15 cellular contexts compared by ENCODE assay signal in the genomic region with DNA sequence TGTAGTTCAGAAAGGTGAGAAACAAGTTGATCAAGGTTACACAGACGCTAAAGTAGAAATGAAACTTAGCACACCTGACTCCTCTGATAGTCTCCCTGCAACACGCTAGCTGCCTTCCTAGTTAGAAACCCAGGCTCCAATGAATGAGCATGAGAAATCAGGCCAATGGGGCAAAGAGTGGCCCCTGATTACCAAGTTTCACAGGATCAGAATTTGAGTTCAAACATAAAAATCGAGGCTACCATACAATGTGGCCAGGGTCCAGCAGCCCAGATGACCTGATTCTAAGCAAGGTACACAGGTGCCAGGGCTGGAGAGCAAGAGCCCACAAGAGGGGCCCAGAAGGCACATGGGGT. TPM values are rescaled to one million over a fixed set of nuclear protein-coding genes. Genes with fewer than 3 reads are reported as not detected.
A peak's percentile ranks its signal among the peaks of the same experiment; 100 is the strongest.
DNase-seq lines count a peak whose midpoint lies in the region; ATAC-seq and TF ChIP-seq lines count a peak whose summit lies in the region.
"Had no signal": no experiment of that assay in that cellular context is flagged by ENCODE, and none has a peak within 500 bp of the region (broad histone marks: within the 10 kb centered on the region; RNA-seq: fewer than 3 reads in every experiment).

No MANE protein-coding gene starts in this region.

- H4K20me1 ChIP-seq in GM23248 (ENCODE audit: insufficient read depth) (no peaks in the 10 kb centered on the region), Karpas-422 (ENCODE audit: insufficient read depth, low read depth, low read length) (no peaks in the 10 kb centered on the region)

- no peak overlapping the region for H2BK15ac ChIP-seq in neuronal stem cell (ENCODE audit: low read length)

- intact Hi-C loops in Calu3 (cut with micrococcal nuclease; ENCODE audit: unreplicated experiment), result no loop called here

- no peak overlapping the region for H3K23ac ChIP-seq in neuronal stem cell (ENCODE audit: low read depth, low read length, poor library complexity)

- H3K4ac ChIP-seq in neuronal stem cell (ENCODE audit: low read length), result no peak overlapping the region

- no peaks in the 10 kb centered on the region for H3K36me3 ChIP-seq in GM23248 (ENCODE audit: low read depth)
- H3K36me3 ChIP-seq in brain microvascular endothelial cell (replicated peaks), result no peaks in the 10 kb centered on the region
- H3K36me3 ChIP-seq in neuronal stem cell (replicated peaks in 1 of 2; ENCODE audit: control insufficient read depth in 2 of 2, insufficient read depth in 2 of 2, low read length in 2 of 2), result no peaks in the 10 kb centered on the region
- no peaks in the 10 kb centered on the region for H3K36me3 ChIP-seq in Karpas-422 (ENCODE audit: insufficient read depth, low read length)
- H3K36me3 ChIP-seq: gastrocnemius medialis had no signal

- TF ChIP-seq CTCF in Calu3 (IDR thresholded peaks at IDR 0.05; ENCODE audit: unreplicated experiment), result no peak
- TF ChIP-seq CTCF in brain microvascular endothelial cell (IDR thresholded peaks at IDR 0.05; ENCODE audit: low read depth, low read length, missing control alignments), result no peak

- H3K4me2 ChIP-seq in GM23248 (ENCODE audit: unreplicated experiment) (no peak overlapping the region), neuronal stem cell (ENCODE audit: insufficient read depth, low read length, poor library complexity, severe bottlenecking) (no peak overlapping the region), Karpas-422 (ENCODE audit: low read depth, low read length, poor library complexity, severe bottlenecking) (no peak overlapping the region)

- 100% methylated on average over 3 of the region's 3 CpGs for WGBS in GM23248 (ENCODE audit: low coverage in 1 of 2, low lambda C conversion rate in 2 of 2, missing lambda C conversion rate in 2 of 2), 2 experiments
- no CpG with 5 or more reads among the region's 3 CpGs for WGBS in neuronal stem cell (ENCODE audit: extremely low coverage in 2 of 2, insufficient read length in 2 of 2, insufficient replicate concordance in 1 of 2), 2 donors

- peaks cover 59% of the 10 kb centered on the region for H3K4me1 Mint-ChIP-seq in Calu3 (ENCODE audit: low read depth, unreplicated experiment)

- H3K9me3 ChIP-seq in GM23248 (ENCODE audit: low read depth) (no peaks in the 10 kb centered on the region), neuronal stem cell (replicated peaks in 1 of 2; ENCODE audit: control insufficient read depth in 2 of 2, insufficient read depth in 1 of 2, low read depth in 1 of 2, low read length in 2 of 2) (no peaks in the 10 kb centered on the region), Karpas-422 (ENCODE audit: low read length) (no peaks in the 10 kb centered on the region)
- H3K9me3 ChIP-seq: gastrocnemius medialis had no signal

- CTCF ChIA-PET in Calu3 (lab: Charles Lee), result interaction anchor here (1.4 kb wide), 1 partner anchor 27 kb away, joined by 7 read pairs; no protein-coding TSS in a partner anchor

- H3F3A ChIP-seq in GM23248 (ENCODE audit: insufficient read depth), result peaks cover 21% of the 10 kb centered on the region

- H3K36me3 Mint-ChIP-seq in Calu3 (ENCODE audit: insufficient read depth, unreplicated experiment), result peaks cover 6% of the 10 kb centered on the region

- no peak overlapping the region for H3K14ac ChIP-seq in neuronal stem cell (ENCODE audit: low read length)

- H3K79me2 ChIP-seq in GM23248 (ENCODE audit: insufficient read depth), result no peaks in the 10 kb centered on the region
- no peaks in the 10 kb centered on the region for H3K79me2 ChIP-seq in Karpas-422 (ENCODE audit: low read length)
- H3K79me2 ChIP-seq: parathyroid adenoma had no signal

- H4K91ac ChIP-seq in neuronal stem cell (ENCODE audit: low read depth, low read length, poor library complexity), result no peak overlapping the region

- no peaks in the 10 kb centered on the region for H3K27me3 ChIP-seq in GM23248 (replicated peaks; ENCODE audit: insufficient read depth)
- H3K27me3 ChIP-seq in brain microvascular endothelial cell (replicated peaks), result no peaks in the 10 kb centered on the region
- H3K27me3 ChIP-seq in neuronal stem cell (ENCODE audit: control insufficient read depth in 3 of 3, insufficient read depth in 3 of 3, low read depth in 1 of 3, low read length in 3 of 3), result no peaks in the 10 kb centered on the region
- no peaks in the 10 kb centered on the region for H3K27me3 ChIP-seq in Karpas-422 (ENCODE audit: low read length)
- H3K27me3 ChIP-seq: gastrocnemius medialis had no signal

- ATAC-seq in GM21723 (IDR thresholded peaks at IDR 0.05; ENCODE audit: unreplicated experiment) (no peak), HG03442 (IDR thresholded peaks at IDR 0.05; ENCODE audit: unreplicated experiment) (no peak)

- no peak overlapping the region for H2AK5ac ChIP-seq in neuronal stem cell (ENCODE audit: low read depth, low read length)

- H3K4me3 Mint-ChIP-seq in Calu3 (ENCODE audit: low read depth, unreplicated experiment), result no peak overlapping the region

- in situ Hi-C loops in GM23248 (cut with MboI), result no loop called here
- in situ Hi-C loops in brain microvascular endothelial cell (cut with HindIII; ENCODE audit: low pct_ligation_motif_present, low sequenced_read_pairs), result no loop called here

- H3K18ac ChIP-seq in neuronal stem cell (ENCODE audit: low read length), result no peak overlapping the region

- no TSS peak for BruUV-seq in Calu3 (replicated peaks; lab: Mats Ljungman, UMichigan)

- no peak overlapping the region for H2BK120ac ChIP-seq in neuronal stem cell (ENCODE audit: low read depth, low read length)

- no peaks in the 10 kb centered on the region for H3K9me2 ChIP-seq in GM23248 (ENCODE audit: insufficient read depth)
- H3K9me2 ChIP-seq in Karpas-422 (replicated peaks; ENCODE audit: insufficient read depth, low read length), result no peaks in the 10 kb centered on the region

- no peak overlapping the region for H3K4me3 ChIP-seq in GM23248
- H3K4me3 ChIP-seq in brain microvascular endothelial cell (ENCODE audit: low read depth, low read length), result no peak overlapping the region
- H3K4me3 ChIP-seq in neuronal stem cell (ENCODE audit: low read length in 2 of 2), result no peak overlapping the region
- H3K4me3 ChIP-seq in Karpas-422 (ENCODE audit: low read length), result no peak overlapping the region
- H3K4me3 ChIP-seq: gastrocnemius medialis had no signal

- H3K79me1 ChIP-seq in neuronal stem cell (ENCODE audit: low read depth, low read length), result no peaks in the 10 kb centered on the region

- H3K9ac ChIP-seq in GM23248 (no peak overlapping the region), neuronal stem cell (ENCODE audit: low read depth, low read length, poor library complexity) (peak overlapping the region; percentile 2), Karpas-422 (ENCODE audit: low read length) (no peak overlapping the region)
- H3K9ac ChIP-seq: parathyroid adenoma had no signal

- H3K4me1 ChIP-seq in GM23248 (ENCODE audit: insufficient read depth) (peaks cover 38% of the 10 kb centered on the region), neuronal stem cell (ENCODE audit: control insufficient read depth in 2 of 2, insufficient read depth in 1 of 2, low read depth in 1 of 2, low read length in 2 of 2) (no peaks in the 10 kb centered on the region), Karpas-422 (ENCODE audit: low read length) (peaks cover 4% of the 10 kb centered on the region)
- H3K4me1 ChIP-seq: parathyroid adenoma had no signal

- H3K9me3 Mint-ChIP-seq in Calu3 (ENCODE audit: low read depth, unreplicated experiment), result no peaks in the 10 kb centered on the region
- H3K9me3 Mint-ChIP-seq: activated naive CD4-positive, alpha-beta T cell treated with anti-CD3 and anti-CD28 coated beads, Interleukin-2, amount 50 U/mL, for 72 hours had no signal

- peak overlapping the region; percentile 27; the same call in 1 of the 2 replicates for H3K27ac ChIP-seq in GM23248
- H3K27ac ChIP-seq in brain microvascular endothelial cell, result peak overlapping the region; percentile 98
- H3K27ac ChIP-seq in neuronal stem cell (replicated peaks; ENCODE audit: low read length), result no peak overlapping the region
- no peak overlapping the region for H3K27ac ChIP-seq in Karpas-422 (ENCODE audit: low read length)
- H3K27ac ChIP-seq: parathyroid adenoma had no signal

- no peak overlapping the region for H2BK5ac ChIP-seq in neuronal stem cell (ENCODE audit: low read length)

- DNase-seq in Calu3 (no peak), GM23248 (no peak), brain microvascular endothelial cell (no peak), neuronal stem cell (ENCODE audit: low spot score) (no peak), HK-2 (ENCODE audit: unreplicated experiment) (no peak), Karpas-422 (no peak)
- DNase-seq: activated CD4-positive, alpha-beta T cell treated with anti-CD3 and anti-CD28 coated beads, Interleukin-2, amount 50 U/mL, for 48 hours; gastrocnemius medialis; left ventricle myocardium superior; NCI-H2029 treated with DMSO at 0.1 percent for 48 hours; stimulated activated CD4-positive, alpha-beta T cell treated with anti-CD3 and anti-CD28 coated beads, Interleukin-4, amount 100 ng/mL, for 4 hours had no signal

- H4K8ac ChIP-seq in neuronal stem cell (ENCODE audit: low read depth, low read length), result no peak overlapping the region

- H2BK12ac ChIP-seq in neuronal stem cell (ENCODE audit: low read length), result no peak overlapping the region

- no peak overlapping the region for H2AFZ ChIP-seq in GM23248
- no peak overlapping the region for H2AFZ ChIP-seq in neuronal stem cell (ENCODE audit: low read length)
- H2AFZ ChIP-seq in Karpas-422 (ENCODE audit: low read length), result no peak overlapping the region
- H2AFZ ChIP-seq: parathyroid adenoma had no signal

- peak overlapping the region; percentile 55 for H3K27ac Mint-ChIP-seq in Calu3 (ENCODE audit: unreplicated experiment)
- H3K27ac Mint-ChIP-seq: activated naive CD4-positive, alpha-beta T cell treated with anti-CD3 and anti-CD28 coated beads, Interleukin-2, amount 50 U/mL, for 72 hours had no signal

- no peaks in the 10 kb centered on the region for H3K27me3 Mint-ChIP-seq in Calu3 (ENCODE audit: unreplicated experiment)

RNA-seq across cellular contexts. Expression of a gene that starts 7.7 kb away (rescaled TPM):
- 58.5 and 61.2 TPM in 2 replicates for total RNA-seq in Calu3 (2022)
- 1.8 and 4.6 TPM in 2 replicates for total RNA-seq in GM23248 (2014; rRNA removed; shearing (Covaris generic))
- polyA plus RNA-seq in GM23248 (2016; fragmentation: Nextera tagmentation; extraction: Ambion mirVana), result 3.0 and 3.6 TPM in 2 replicates
- 1.6 TPM for polyA plus RNA-seq in neuronal stem cell (2013, experiment 1 of 2)
- 0.36 TPM for polyA plus RNA-seq in neuronal stem cell (2013, experiment 2 of 2)
- not detected in 2 replicates for total RNA-seq in Karpas-422 (2014; rRNA removed; shearing (Covaris generic); ENCODE audit: low replicate concordance)

RNA-seq across cellular contexts. Expression of a gene that starts 40.6 kb away (rescaled TPM):
- total RNA-seq in Calu3 (2022), result not detected in 2 replicates
- total RNA-seq in GM23248 (2014; rRNA removed; shearing (Covaris generic)), result not detected in 2 replicates
- polyA plus RNA-seq in GM23248 (2016; fragmentation: Nextera tagmentation; extraction: Ambion mirVana), result not detected in 2 replicates
- not detected for polyA plus RNA-seq in neuronal stem cell (2013, experiment 1 of 2)
- polyA plus RNA-seq in neuronal stem cell (2013, experiment 2 of 2), result not detected
- total RNA-seq in Karpas-422 (2014; rRNA removed; shearing (Covaris generic); ENCODE audit: low replicate concordance), result not detected in 2 replicates
- total RNA-seq: activated naive CD4-positive, alpha-beta T cell treated with anti-CD3 and anti-CD28 coated beads, Interleukin-2, amount 50 U/mL, for 72 hours; gastrocnemius medialis; left ventricle myocardium superior had no signal

Comparison
In these comparisons a context has a peak if more than half of its experiments do, and no peak if none do; other contexts are left out.
1. H3K27ac ChIP-seq: peak in GM23248 (single experiment) and brain microvascular endothelial cell (single experiment); none in neuronal stem cell (single experiment) and Karpas-422 (single experiment).
2. RNA of a gene that starts 7.7 kb away (total RNA-seq): 58.5 to 61.2 TPM in Calu3; 1.8 to 4.6 TPM in GM23248 and not detected in Karpas-422; every median in the first group is over 10 times any median in the second.